ENCODE assay signal across 8 cellular contexts in the genomic region with DNA sequence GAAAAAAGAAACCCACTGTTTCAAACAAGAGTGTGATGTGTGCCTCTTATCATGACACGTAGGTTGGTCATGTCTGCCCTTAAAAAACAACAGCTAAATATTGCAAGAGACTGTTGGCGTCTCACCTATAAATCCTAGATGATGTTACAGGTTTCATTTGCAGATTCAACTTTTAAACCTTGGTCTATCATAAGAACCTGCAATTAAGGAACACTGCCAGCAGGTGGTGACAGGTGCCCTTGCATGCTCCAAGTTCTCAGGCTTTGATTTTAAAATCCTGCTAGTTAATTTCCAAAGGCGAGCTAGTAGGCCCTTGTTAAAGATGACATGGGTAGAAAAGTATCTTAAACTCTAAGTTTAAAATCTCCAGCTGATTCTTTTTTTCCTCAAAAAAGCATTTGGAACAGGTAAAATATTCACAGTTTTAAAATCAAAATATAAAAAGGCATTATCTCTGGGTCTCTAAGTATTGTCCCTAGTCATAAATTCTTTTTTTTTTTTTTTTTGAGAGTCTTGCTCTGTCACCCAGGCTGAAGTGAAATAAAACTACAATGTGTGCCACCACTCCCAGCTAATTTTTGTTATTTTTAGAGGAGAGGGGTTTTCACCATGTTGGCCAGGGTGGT. TPM values are rescaled to one million over a fixed set of nuclear protein-coding genes. Genes with fewer than 3 reads are reported as not detected.
DNase-seq lines count a peak whose midpoint lies in the region; ATAC-seq and FAIRE-seq lines count a peak whose summit lies in the region.

No MANE protein-coding gene starts in this region.

- in situ Hi-C loops in HAP-1 (cut with MboI; ENCODE audit: low sequenced_read_pairs) = loop anchor here (5.0 kb wide), 1 partner anchor 83 kb away; no protein-coding TSS in a partner anchor

- H3K4me3 ChIP-seq in BLaER1 (no peak overlapping the region), HAP-1 (no peak overlapping the region), small intestine (ENCODE audit: low read depth in 1 of 2, low read length in 2 of 2) (no peak overlapping the region)

- DNase-seq in HAP-1 (ENCODE audit: low spot score in 2 of 2) (peak; percentile 60 to 67), NOMO-1 treated with DMSO at 0.1 percent for 48 hours (lab: John Stamatoyannopoulos, UW; ENCODE audit: unreplicated experiment) (peak; percentile 71), activated T-cell treated with anti-CD3 and anti-CD28 coated beads for 24 hours (ENCODE audit: low read depth) (peak; percentile 48), fibroblast of peridontal ligament (ENCODE audit: extremely low read depth) (peak; percentile 68), small intestine (peak; percentile 81)

- WGBS in small intestine, 3 donors = 20 to 54% (median 31%) methylated on average over 3 of the region's 3 CpGs

- H3K36me3 ChIP-seq in BLaER1 (peaks cover 8% of the 10 kb centered on the region), HAP-1 (replicated peaks) (no peaks in the 10 kb centered on the region), small intestine (ENCODE audit: control insufficient read depth in 2 of 2, insufficient read depth in 2 of 2, low read length in 2 of 2) (peaks cover 0 to 2% of the 10 kb centered on the region in 2 donors)

- H3K27me3 ChIP-seq in BLaER1 = no peaks in the 10 kb centered on the region
- no peaks in the 10 kb centered on the region for H3K27me3 ChIP-seq in HAP-1 (ENCODE audit: low read depth)
- H3K27me3 ChIP-seq in small intestine (ENCODE audit: control insufficient read depth in 2 of 2, insufficient read depth in 2 of 2, low read length in 2 of 2) = no peaks in the 10 kb centered on the region

- H3K4me2 ChIP-seq in BLaER1 = peak overlapping the region; percentile 87; the same call in 1 of the 2 replicates

- H4K20me1 ChIP-seq in BLaER1 = peaks cover 76% of the 10 kb centered on the region

- H3K9me3 ChIP-seq in BLaER1 (peaks cover 8% of the 10 kb centered on the region; the same call in 1 of the 2 replicates), HAP-1 (no peaks in the 10 kb centered on the region), small intestine (ENCODE audit: control insufficient read depth, low read depth) (no peaks in the 10 kb centered on the region)

- H3K27ac ChIP-seq in BLaER1 (no peak overlapping the region), small intestine (ENCODE audit: low read depth in 1 of 2, low read length in 1 of 2) (no peak overlapping the region)

- H3K4me1 ChIP-seq in BLaER1 = peaks cover 68% of the 10 kb centered on the region
- peaks cover 9% of the 10 kb centered on the region for H3K4me1 ChIP-seq in HAP-1
- no peaks in the 10 kb centered on the region for H3K4me1 ChIP-seq in small intestine (ENCODE audit: control insufficient read depth in 2 of 2, insufficient read depth in 1 of 2, low read depth in 1 of 2, low read length in 1 of 2)

- no peak overlapping the region for H3K9ac ChIP-seq in BLaER1

- FAIRE-seq in small intestine (lab: Jason Lieb, UNC) = no peak

- no peak for ATAC-seq in HG02852 (IDR thresholded peaks at IDR 0.05; ENCODE audit: unreplicated experiment)
- no peak for ATAC-seq in HG03342 (IDR thresholded peaks at IDR 0.05; ENCODE audit: unreplicated experiment)

RNA-seq across cellular contexts. Expression of a gene that starts 39.1 kb away (rescaled TPM):
- polyA plus RNA-seq in small intestine = 10 to 100 TPM; 29.2 to 50.6 (median 33.1) TPM
